In the genomic region with DNA sequence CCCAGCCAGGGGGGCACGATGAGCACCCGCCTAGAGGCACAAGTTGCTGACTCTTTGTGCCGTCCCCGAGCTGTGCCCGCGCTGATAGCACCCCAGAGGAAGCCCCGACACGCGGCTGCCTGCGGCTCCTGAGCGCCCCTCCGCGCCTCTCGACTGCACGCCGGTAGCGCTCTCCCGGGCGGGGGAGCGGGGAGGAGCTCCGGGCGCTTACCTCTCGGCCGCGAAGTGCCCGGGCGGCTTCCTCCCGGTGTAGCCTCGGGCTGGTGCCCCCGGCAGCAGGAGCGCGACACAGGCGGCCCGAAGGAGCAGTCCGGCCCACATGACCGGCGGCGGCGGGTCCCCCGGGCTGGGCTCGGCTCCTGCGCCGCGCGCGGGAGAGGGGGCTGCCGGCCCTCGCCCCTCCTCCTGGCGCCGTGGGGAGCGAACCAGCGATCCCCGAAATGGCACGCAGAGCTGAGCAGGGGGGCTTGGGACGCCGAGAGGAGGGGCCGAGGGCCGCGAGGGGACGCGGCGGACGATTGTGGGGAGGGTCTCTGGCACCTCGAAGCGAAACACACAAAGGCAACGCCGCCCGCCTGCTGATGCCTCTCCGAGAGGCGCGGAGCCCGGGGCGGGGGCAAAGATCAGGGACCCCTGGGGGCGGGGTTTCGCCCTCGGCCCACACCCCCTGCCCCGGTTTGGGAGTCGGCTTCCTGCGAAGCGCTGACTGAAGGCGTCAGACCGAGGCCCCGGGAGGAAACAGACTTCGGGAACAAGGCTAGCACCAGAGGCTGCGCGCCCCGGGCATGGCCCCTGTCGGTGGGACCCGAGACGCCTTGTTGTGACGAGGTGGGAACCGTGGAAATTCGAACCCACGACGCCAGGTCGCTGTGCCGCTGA, we compare ENCODE assay signal across 8 cellular contexts. TPM values are rescaled to one million over a fixed set of nuclear protein-coding genes. Genes with fewer than 3 reads are reported as not detected.
DNase-seq lines count a peak whose midpoint lies in the region; ATAC-seq and TF ChIP-seq lines count a peak whose summit lies in the region.

Gene VWCE (minus strand): TSS at position 600 of the 879 bp plus-strand sequence. CDS start 279 bp downstream, at position 321.

- ATAC-seq in GM19438 (IDR thresholded peaks at IDR 0.05; ENCODE audit: low read depth, unreplicated experiment) (peak; percentile 79), aorta (ENCODE audit: low FRiP score) (peak; percentile 74)

- H3K36me3 ChIP-seq in CD8-positive, alpha-beta memory T cell (ENCODE audit: insufficient read depth, low read length): peaks cover 5% of the 10 kb centered on the region
- peaks cover 0 to 12% (median 0%) of the 10 kb centered on the region in 3 donors for H3K36me3 ChIP-seq in Peyer's patch
- peaks cover 0 to 2% of the 10 kb centered on the region in 2 donors for H3K36me3 ChIP-seq in aorta (ENCODE audit: control insufficient read depth in 1 of 2, insufficient read depth in 2 of 2, low read length in 1 of 2)

- H3K4me3 Mint-ChIP-seq in CD8-positive, alpha-beta memory T cell: peak within 1 kb of the TSS; percentile 76 to 86 (median 79)

- H3K36me3 Mint-ChIP-seq in CD8-positive, alpha-beta memory T cell: peaks cover 4 to 22% (median 5%) of the 10 kb centered on the region in 3 donors

- peak within 1 kb of the TSS; percentile 43 for H3K4me3 ChIP-seq in CD8-positive, alpha-beta memory T cell (ENCODE audit: low read length)
- H3K4me3 ChIP-seq in Peyer's patch: peak within 1 kb of the TSS; percentile 40 to 66 (median 60)
- H3K4me3 ChIP-seq in aorta (ENCODE audit: low read length in 2 of 2): peak within 1 kb of the TSS in 1 of 2 donors; percentile 36

- peak; percentile 31 to 69 (median 50) for DNase-seq in CD8-positive, alpha-beta memory T cell
- DNase-seq in HPDE6-E6E7 (ENCODE audit: extremely low spot score) (peak; percentile 56), Peyer's patch (peak; percentile 18 to 73 (median 64)), glomerular endothelial cell (ENCODE audit: extremely low read depth, low read depth, low spot score) (no peak), posterior vena cava (ENCODE audit: low spot score) (peak; percentile 86), aorta (peak; percentile 66 to 85)
- DNase-seq in activated effector memory CD4-positive, alpha-beta T cell treated with anti-CD3 and anti-CD28 coated beads, Interleukin-2, amount 50 U/mL, for 16 hours: peak; percentile 84

- H3K4me1 Mint-ChIP-seq in CD8-positive, alpha-beta memory T cell: peaks cover 27 to 45% (median 42%) of the 10 kb centered on the region in 3 donors

- 3 to 4% methylated on average over 76 to 97 of the region's 97 CpGs for WGBS in aorta, 2 donors

- peak within 1 kb of the TSS in 2 of 8 donors; percentile 61 to 83 for H3K27ac Mint-ChIP-seq in CD8-positive, alpha-beta memory T cell

- H3K27ac ChIP-seq in CD8-positive, alpha-beta memory T cell (ENCODE audit: low read depth, low read length): no peak within 1 kb of the TSS
- H3K27ac ChIP-seq in Peyer's patch (peak within 1 kb of the TSS in 1 of 4 donors; percentile 5), aorta (ENCODE audit: low read depth in 1 of 2, low read length in 2 of 2) (no peak within 1 kb of the TSS)

- H3K27me3 Mint-ChIP-seq in CD8-positive, alpha-beta memory T cell: peaks cover 13% of the 10 kb centered on the region in 2 donors

- no peaks in the 10 kb centered on the region for H3K9me3 Mint-ChIP-seq in CD8-positive, alpha-beta memory T cell

- POLR2A ChIA-PET in CD8-positive, alpha-beta memory T cell (lab: Charles Lee): interaction anchor here (0.5 to 0.8 kb wide), 2 partner anchors 38 to 79 kb away, joined by 3 to 4 read pairs; partner anchors contain the start of genes DDB1 and TKFC

- H3K27me3 ChIP-seq in CD8-positive, alpha-beta memory T cell (ENCODE audit: insufficient read depth, low read length, poor library complexity, severe bottlenecking): peaks cover 4% of the 10 kb centered on the region
- H3K27me3 ChIP-seq in Peyer's patch: peaks cover 0 to 12% of the 10 kb centered on the region in 2 donors
- H3K27me3 ChIP-seq in aorta (ENCODE audit: control insufficient read depth in 1 of 2, insufficient read depth in 2 of 2, low read length in 1 of 2): no peaks in the 10 kb centered on the region

- no peak for TF ChIP-seq POLR2A in Peyer's patch (IDR thresholded peaks at IDR 0.05)

- CTCF ChIA-PET in CD8-positive, alpha-beta memory T cell (lab: Charles Lee): interaction anchor here (1.4 kb wide), 1 partner anchor 41 kb away, joined by 4 read pairs; no protein-coding TSS in a partner anchor

- peaks cover 18% of the 10 kb centered on the region for H3K4me1 ChIP-seq in CD8-positive, alpha-beta memory T cell (ENCODE audit: insufficient read depth, low read length)
- peaks cover 0 to 28% (median 16%) of the 10 kb centered on the region in 4 donors for H3K4me1 ChIP-seq in Peyer's patch
- peaks cover 0 to 3% of the 10 kb centered on the region in 2 donors for H3K4me1 ChIP-seq in aorta (ENCODE audit: control insufficient read depth in 1 of 2, insufficient read depth in 2 of 2, low read length in 2 of 2)

- H3K9me3 ChIP-seq in CD8-positive, alpha-beta memory T cell (ENCODE audit: low read length): no peaks in the 10 kb centered on the region
- no peaks in the 10 kb centered on the region for H3K9me3 ChIP-seq in Peyer's patch
- H3K9me3 ChIP-seq in aorta (ENCODE audit: control insufficient read depth, low read length): no peaks in the 10 kb centered on the region

- intact Hi-C loops in posterior vena cava (cut with DNase I) (no loop called here), aorta (cut with DNase I) (no loop called here)

- peak in 2 of 6 experiments; percentile 11 to 14 for TF ChIP-seq CTCF in Peyer's patch (IDR thresholded peaks at IDR 0.05)

RNA-seq across cellular contexts. Expression of gene VWCE, which starts in this region (rescaled TPM):
- 10 to 100 TPM; 11.3 to 12.4 TPM for total RNA-seq in CD8-positive, alpha-beta memory T cell
- polyA plus RNA-seq in CD8-positive, alpha-beta memory T cell: not detected
- total RNA-seq in Peyer's patch (1 to 10 TPM in 1 of 4 donors, under 1 TPM in 1, not detected in 2; 0.85 to 1.2 TPM), glomerular endothelial cell (9.0 and 18.6 TPM in 2 replicates), posterior vena cava (1 to 10 TPM; 1.6 to 2.9 TPM), aorta (1 to 10 TPM; 3.0 to 5.6 TPM)
- polyA plus RNA-seq in aorta: 1 to 10 TPM in 1 of 2 donors, not detected in 1; 2.0 TPM
